12 cellular contexts compared by ENCODE assay signal in genomic region chr11:94400075-94400838, GRCh38. TPM values are rescaled to one million over a fixed set of nuclear protein-coding genes. Genes with fewer than 3 reads are reported as not detected.
DNase-seq lines count a peak whose midpoint lies in the region; ATAC-seq, FAIRE-seq and TF ChIP-seq lines count a peak whose summit lies in the region.
"Had no signal": no experiment of that assay in that cellular context is flagged by ENCODE, and none has a peak within 500 bp of the region (broad histone marks: within the 10 kb centered on the region; RNA-seq: fewer than 3 reads in every experiment).

No MANE protein-coding gene starts in this region.

- no peak overlapping the region for H2AFZ ChIP-seq in GM23248
- peak overlapping the region; percentile 94 for H2AFZ ChIP-seq in H1 (ENCODE audit: low read length)

- no peak overlapping the region for H2BK120ac ChIP-seq in H1 (replicated peaks; ENCODE audit: low read depth, low read length)

- no peak overlapping the region for H2BK20ac ChIP-seq in H1 (ENCODE audit: low read length)

- H3K9me3 ChIP-seq in GM23248 (ENCODE audit: low read depth) = no peaks in the 10 kb centered on the region
- no peaks in the 10 kb centered on the region for H3K9me3 ChIP-seq in H1 (ENCODE audit: insufficient read depth in 2 of 2, low read depth in 1 of 2, low read length in 1 of 2)

- H3K56ac ChIP-seq in H1 (replicated peaks; ENCODE audit: insufficient read length, low read depth, low read length) = no peak overlapping the region

- H3K79me2 ChIP-seq in GM23248 (ENCODE audit: insufficient read depth) = no peaks in the 10 kb centered on the region
- no peaks in the 10 kb centered on the region for H3K79me2 ChIP-seq in H1 (ENCODE audit: control insufficient read depth in 1 of 2, insufficient read depth in 2 of 2, low read length in 2 of 2)

- H3K4me1 Mint-ChIP-seq in neural crest cell = peaks cover 20% of the 10 kb centered on the region

- H3K27me3 ChIP-seq in GM23248 (replicated peaks; ENCODE audit: insufficient read depth) (peaks cover 36% of the 10 kb centered on the region), H1 (replicated peaks in 1 of 4; ENCODE audit: control insufficient read depth in 3 of 4, extremely low read depth in 1 of 4, insufficient read depth in 3 of 4, low read length in 3 of 4) (peaks cover 9 to 32% (median 29%) of the 10 kb centered on the region in 4 experiments)

- H3K18ac ChIP-seq in H1 (ENCODE audit: extremely low read depth, low read length) = no peak overlapping the region

- no peak for TF ChIP-seq POLR2A in H1 (IDR thresholded peaks at IDR 0.05; ENCODE audit: control extremely low read depth in 1 of 2, low read depth in 2 of 2, low read length in 2 of 2)

- no peak for TF ChIP-seq CTCF in H1 (IDR thresholded peaks at IDR 0.05; ENCODE audit: control extremely low read depth in 1 of 3, insufficient read depth in 1 of 3, low read depth in 1 of 3, low read length in 3 of 3)
- no peak for TF ChIP-seq CTCF in neural crest cell (conservative IDR thresholded peaks at IDR 0.05)

- H3K27ac ChIP-seq in GM23248 (no peak overlapping the region), H1 (ENCODE audit: low read depth, low read length) (no peak overlapping the region)

- H3K36me3 ChIP-seq in GM23248 (ENCODE audit: low read depth) (no peaks in the 10 kb centered on the region), H1 (ENCODE audit: control insufficient read depth in 2 of 4, insufficient read depth in 4 of 4, low read length in 3 of 4) (no peaks in the 10 kb centered on the region)

- H3K9me3 Mint-ChIP-seq in neural crest cell = no peaks in the 10 kb centered on the region

- no peak for TF ChIP-seq RAD21 in H1 (IDR thresholded peaks at IDR 0.05 in 1 of 2, conservative IDR thresholded peaks at IDR 0.05 in 1 of 2; ENCODE audit: low read depth in 2 of 2, low read length in 2 of 2)

- DNase-seq in GM23248 (no peak), NCI-H748 treated with DMSO at 0.1 percent for 48 hours (lab: John Stamatoyannopoulos, UW) (peak; percentile 31), H1 (ENCODE audit: low read depth in 1 of 2, low spot score in 2 of 2) (no peak), neural crest cell (ENCODE audit: low read depth, low spot score) (no peak), AG08395 (ENCODE audit: low spot score) (no peak)
- DNase-seq in stimulated activated CD4-positive, alpha-beta T cell treated with anti-CD3 and anti-CD28 coated beads, Interleukin-4, amount 100 ng/mL, for 4 hours = no peak
- DNase-seq: amniotic stem cell; MV-4-11; stimulated activated naive CD4-positive, alpha-beta T cell treated with Interleukin-2 at 50 U/mL for 16 hours; SW 1271 had no signal

- POLR2A ChIA-PET in H1 (lab: Charles Lee; ENCODE audit: partially characterized antibody) = no interaction called here

- no peaks in the 10 kb centered on the region for H3K9me2 ChIP-seq in GM23248 (ENCODE audit: insufficient read depth)

- no peak overlapping the region for H3K9ac ChIP-seq in GM23248
- H3K9ac ChIP-seq in H1 (replicated peaks in 1 of 4; ENCODE audit: extremely low read depth in 1 of 4, low read depth in 3 of 4, low read length in 3 of 4) = no peak overlapping the region

- CTCF ChIA-PET in H1 (lab: Charles Lee; ENCODE audit: partially characterized antibody) = no interaction called here

- H3K4me2 ChIP-seq in GM23248 (ENCODE audit: unreplicated experiment) = peak overlapping the region; percentile 69
- H3K4me2 ChIP-seq in H1 (ENCODE audit: insufficient read depth in 1 of 2, low read depth in 2 of 2, low read length in 2 of 2) = peak overlapping the region; percentile 88 to 91

- H2BK15ac ChIP-seq in H1 (ENCODE audit: low read length) = no peak overlapping the region

- no peak for FAIRE-seq in H1 (lab: Jason Lieb, UNC)

- H3K14ac ChIP-seq in H1 (ENCODE audit: insufficient read length) = no peak overlapping the region

- H2BK12ac ChIP-seq in H1 (ENCODE audit: low read depth, low read length) = no peak overlapping the region

- H3K4me1 ChIP-seq in GM23248 (ENCODE audit: insufficient read depth) (no peaks in the 10 kb centered on the region), H1 (replicated peaks in 1 of 4; ENCODE audit: control insufficient read depth in 3 of 4, insufficient read depth in 4 of 4, low read length in 3 of 4) (peaks cover 0 to 2% (median 0%) of the 10 kb centered on the region in 4 experiments; a peak in 2 of 7 replicates)

- TF ChIP-seq EP300 in H1 (IDR thresholded peaks at IDR 0.05; ENCODE audit: borderline replicate concordance in 1 of 2, low read depth in 2 of 2, low read length in 2 of 2) = no peak

- no peak overlapping the region for H4K91ac ChIP-seq in H1 (replicated peaks; ENCODE audit: insufficient read length, low read length)

- no peak overlapping the region for H2BK5ac ChIP-seq in H1 (ENCODE audit: low read depth, low read length)

- no peak overlapping the region for H3K23ac ChIP-seq in H1 (ENCODE audit: insufficient read length)

- H3K4me3 ChIP-seq in GM23248 (peak overlapping the region; percentile 72), H1 (ENCODE audit: extremely low read depth in 1 of 4, insufficient read depth in 2 of 4, low read depth in 3 of 4, low read length in 4 of 4) (peak overlapping the region; percentile 32 to 66 (median 41); a peak in 7 of 8 replicates)

- peaks cover 57% of the 10 kb centered on the region for H3K27me3 Mint-ChIP-seq in neural crest cell (ENCODE audit: low read depth)

- ATAC-seq in HG03442 (IDR thresholded peaks at IDR 0.05; ENCODE audit: unreplicated experiment) (no peak), GM18870 (IDR thresholded peaks at IDR 0.05; ENCODE audit: unreplicated experiment) (no peak)

- in situ Hi-C loops in GM23248 (cut with MboI) = no loop called here

- H3K79me1 ChIP-seq in H1 (ENCODE audit: low read depth, low read length) = no peaks in the 10 kb centered on the region

- H3K23me2 ChIP-seq in H1 (ENCODE audit: low read depth, low read length) = peaks cover 13% of the 10 kb centered on the region; the same call in 1 of the 2 replicates

- WGBS in GM23248 (ENCODE audit: low coverage in 1 of 2, low lambda C conversion rate in 2 of 2, missing lambda C conversion rate in 2 of 2), 2 experiments = 33 to 37% methylated on average over 8 of the region's 8 CpGs
- 79% methylated on average over 8 of the region's 8 CpGs; no CpG with 5 or more reads in 1 of the 2 experiments for WGBS in H1 (ENCODE audit: extremely low coverage in 1 of 2, insufficient coverage in 1 of 2, insufficient read length in 1 of 2, insufficient replicate concordance in 2 of 2, low coverage in 1 of 2, low lambda C conversion rate in 2 of 2, missing lambda C conversion rate in 1 of 2), 2 experiments

- H3K4me3 Mint-ChIP-seq in neural crest cell = peak overlapping the region; percentile 80

- peak overlapping the region; percentile 62; the same call in 1 of the 2 replicates for H4K8ac ChIP-seq in H1 (ENCODE audit: extremely low read depth, insufficient read depth, low read length)

- H4K20me1 ChIP-seq in GM23248 (ENCODE audit: insufficient read depth) (no peaks in the 10 kb centered on the region), H1 (replicated peaks in 1 of 2; ENCODE audit: control insufficient read depth in 1 of 2, insufficient read depth in 2 of 2, low read length in 2 of 2) (no peaks in the 10 kb centered on the region)

- peaks cover 2% of the 10 kb centered on the region for H3K36me3 Mint-ChIP-seq in neural crest cell (ENCODE audit: low read depth)

- H3F3A ChIP-seq in GM23248 (ENCODE audit: insufficient read depth) = no peaks in the 10 kb centered on the region

- no peak overlapping the region for H4K5ac ChIP-seq in H1 (ENCODE audit: insufficient read length, low read depth, low read length)

- no peak overlapping the region for H2AK5ac ChIP-seq in H1 (ENCODE audit: low read depth, low read length)

- no peak overlapping the region for H3K4ac ChIP-seq in H1 (replicated peaks; ENCODE audit: insufficient read length, low read depth, low read length)

- no peak overlapping the region for H3K27ac Mint-ChIP-seq in neural crest cell (ENCODE audit: unreplicated experiment)

TF ChIP-seq in H1, 55 proteins besides CTCF, POLR2A, EP300 and RAD21:
- no peak for TF ChIP-seq SIX5 (IDR thresholded peaks at IDR 0.05; ENCODE audit: low read depth, low read length)
- TF ChIP-seq TEAD4 (IDR thresholded peaks at IDR 0.05; ENCODE audit: low read depth, low read length) = no peak
- no peak for TF ChIP-seq CBX5 (IDR thresholded peaks at IDR 0.05; ENCODE audit: low read depth, low read length)
- TF ChIP-seq CHD2 (IDR thresholded peaks at IDR 0.05; ENCODE audit: low read length) = no peak
- TF ChIP-seq CEBPB (IDR thresholded peaks at IDR 0.05; ENCODE audit: low read depth, low read length) = no peak
- no peak for TF ChIP-seq HDAC6 (IDR thresholded peaks at IDR 0.05; ENCODE audit: low read depth, low read length)
- no peak for TF ChIP-seq ZNF274 (IDR thresholded peaks at IDR 0.05; ENCODE audit: borderline replicate concordance, extremely low read depth, low read length)
- TF ChIP-seq MAFK (IDR thresholded peaks at IDR 0.05; ENCODE audit: low read depth, low read length) = no peak
- TF ChIP-seq ATF2 (IDR thresholded peaks at IDR 0.05; ENCODE audit: low read length) = no peak
- no peak for TF ChIP-seq TAF7 (optimal IDR thresholded peaks at IDR 0.05; ENCODE audit: borderline replicate concordance, low read depth, low read length)

RNA-seq across cellular contexts. Expression of gene GPR83, which starts 1.0 kb away (rescaled TPM):
- total RNA-seq in GM23248 (2014; rRNA removed; shearing (Covaris generic)) = not detected in 2 replicates
- polyA plus RNA-seq in GM23248 (2016; fragmentation: Nextera tagmentation; extraction: Ambion mirVana) (0.04 TPM in 1 of 2 replicates, not detected in the other), H1 (2011; rRNA removed) (0.30 and 0.49 TPM in 2 replicates)
- total RNA-seq in H1 (2021; fragmentation: NEBNext Ultra II Directional; extraction: Animal tissue kit (Norgen Biotek cat#: 25700)) = 1.3 and 1.5 TPM in 2 replicates
- polyA plus RNA-seq in H1 (2011; cell fraction: cytosol; rRNA removed) = 0.32 TPM
- polyA plus RNA-seq in H1 (2011; cell fraction: nucleus; rRNA removed) = 1.0 TPM
- 0.18 to 0.42 TPM (median 0.33 TPM) in 4 replicates for polyA plus RNA-seq in H1 (2012, experiment 1 of 2)
- polyA plus RNA-seq in H1 (2012, experiment 2 of 2) = 0.21 TPM
- 1.9 TPM for polyA plus RNA-seq in H1 (2013, experiment 1 of 2)
- 2.2 TPM for polyA plus RNA-seq in H1 (2013, experiment 2 of 2)
- 0.73 and 0.98 TPM in 2 replicates for polyA minus RNA-seq in H1 (2011; rRNA and poly(A)+ RNA removed)
- 0.37 TPM for polyA minus RNA-seq in H1 (2011; cell fraction: cytosol; rRNA and poly(A)+ RNA removed)
- 1.2 TPM for polyA minus RNA-seq in H1 (2011; cell fraction: nucleus; rRNA and poly(A)+ RNA removed)
- total RNA-seq in neural crest cell = 0.30 and 0.34 TPM in 2 replicates
